Comparison of ENCODE assay signal across 14 cellular contexts in the genomic region with DNA sequence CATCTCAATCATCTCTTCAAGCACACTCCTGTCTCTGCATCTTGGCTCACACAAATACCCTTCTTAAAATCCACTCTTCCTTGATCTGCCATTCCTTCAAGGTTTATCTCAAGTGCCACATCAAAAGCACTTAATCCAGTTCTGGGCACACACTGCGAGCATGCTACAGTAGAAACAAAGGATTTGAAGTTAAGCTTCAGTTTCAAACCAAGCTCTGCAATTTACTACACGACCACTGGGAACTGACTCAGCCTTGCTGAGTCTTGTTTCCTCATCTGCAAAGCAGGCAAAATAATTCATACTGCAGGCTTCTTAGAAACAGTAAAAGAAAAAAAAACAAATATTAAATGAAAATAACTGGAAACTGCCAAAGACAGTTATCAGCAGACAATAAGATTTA. TPM values are rescaled to one million over a fixed set of nuclear protein-coding genes. Genes with fewer than 3 reads are reported as not detected.
A peak's percentile ranks its signal among the peaks of the same experiment; 100 is the strongest.
DNase-seq lines count a peak whose midpoint lies in the region; ATAC-seq and TF ChIP-seq lines count a peak whose summit lies in the region.
"Had no signal": no experiment of that assay in that cellular context is flagged by ENCODE, and none has a peak within 500 bp of the region (broad histone marks: within the 10 kb centered on the region; RNA-seq: fewer than 3 reads in every experiment).

No MANE protein-coding gene starts in this region.

- POLR2A ChIA-PET in activated naive CD8-positive, alpha-beta T cell treated with anti-CD3 and anti-CD28 coated beads, Interleukin-2, amount 10 ng/mL, durations not matched to agents 7 days and 5 days (lab: Charles Lee): no interaction called here
- POLR2A ChIA-PET in PC-3 (lab: Charles Lee; ENCODE audit: unreplicated experiment): no interaction called here

- no TSS peak for BruUV-seq in PC-3 (replicated peaks; lab: Mats Ljungman, UMichigan)

- no peak overlapping the region for H2AFZ ChIP-seq in PC-3 (ENCODE audit: low read length)

- TF ChIP-seq CTCF in PC-3 (conservative IDR thresholded peaks at IDR 0.05; ENCODE audit: low read depth, low read length) (peak; percentile 18; the same call in 1 of the 2 replicates), epithelial cell of proximal tubule (conservative IDR thresholded peaks at IDR 0.05; ENCODE audit: low read depth, low read length) (peak; percentile 33), type B pancreatic cell (conservative IDR thresholded peaks at IDR 0.05) (peak; percentile 17), nephron progenitor cell (IDR thresholded peaks at IDR 0.05) (no peak)

- no peaks in the 10 kb centered on the region for H3K9me2 ChIP-seq in PC-3 (replicated peaks; ENCODE audit: low read length)

- H3K36me3 ChIP-seq in PC-3 (ENCODE audit: low read depth, low read length): peaks cover 22% of the 10 kb centered on the region
- H3K36me3 ChIP-seq: uterus had no signal

- peaks cover 19% of the 10 kb centered on the region for H3K36me3 Mint-ChIP-seq in activated naive CD8-positive, alpha-beta T cell treated with anti-CD3 and anti-CD28 coated beads, Interleukin-2, amount 10 ng/mL, durations not matched to agents 7 days and 5 days
- peaks cover 13% of the 10 kb centered on the region for H3K36me3 Mint-ChIP-seq in activated naive CD8-positive, alpha-beta T cell treated with anti-CD3 and anti-CD28 coated beads for 36 hours
- H3K36me3 Mint-ChIP-seq in type B pancreatic cell: peaks cover 24% of the 10 kb centered on the region
- peaks cover 56% of the 10 kb centered on the region for H3K36me3 Mint-ChIP-seq in nephron progenitor cell (ENCODE audit: low read depth)

- H3K4me3 Mint-ChIP-seq in activated naive CD8-positive, alpha-beta T cell treated with anti-CD3 and anti-CD28 coated beads, Interleukin-2, amount 10 ng/mL, durations not matched to agents 7 days and 5 days: no peak overlapping the region
- H3K4me3 Mint-ChIP-seq in activated naive CD8-positive, alpha-beta T cell treated with anti-CD3 and anti-CD28 coated beads for 36 hours: no peak overlapping the region
- no peak overlapping the region for H3K4me3 Mint-ChIP-seq in type B pancreatic cell
- no peak overlapping the region for H3K4me3 Mint-ChIP-seq in nephron progenitor cell

- CTCF ChIA-PET in PC-3 (lab: Charles Lee): interaction anchor here (0.7 kb wide), 1 partner anchor 187 kb away, joined by 3 read pairs; no protein-coding TSS in a partner anchor

- intact Hi-C loops in PC-3 (cut with micrococcal nuclease): loop anchor here (10.0 kb wide), 1 partner anchor 51 kb away; a partner anchor contains a TSS

- peaks cover 6% of the 10 kb centered on the region for H3F3A ChIP-seq in PC-3 (ENCODE audit: low read length, unreplicated experiment)

- DNase-seq in activated naive CD8-positive, alpha-beta T cell treated with anti-CD3 and anti-CD28 coated beads, Interleukin-2, amount 10 ng/mL, durations not matched to agents 7 days and 5 days: no peak
- no peak for DNase-seq in activated naive CD8-positive, alpha-beta T cell treated with anti-CD3 and anti-CD28 coated beads for 36 hours
- peak; percentile 35 for DNase-seq in PC-3
- no peak for DNase-seq in epithelial cell of proximal tubule (ENCODE audit: low read depth)
- DNase-seq in type B pancreatic cell (ENCODE audit: extremely low spot score, unreplicated experiment): no peak
- DNase-seq in LoVo (ENCODE audit: low spot score): no peak
- DNase-seq in SHP77 (lab: John Stamatoyannopoulos, UW): no peak
- DNase-seq in nephron progenitor cell: no peak
- DNase-seq: effector CD4-positive, alpha-beta T cell; hippocampal formation; Kasumi-1; NCI-H2107; T-helper 9 cell; uterus had no signal

- H3K4me1 Mint-ChIP-seq in activated naive CD8-positive, alpha-beta T cell treated with anti-CD3 and anti-CD28 coated beads, Interleukin-2, amount 10 ng/mL, durations not matched to agents 7 days and 5 days: peaks cover 2% of the 10 kb centered on the region
- peaks cover 2% of the 10 kb centered on the region for H3K4me1 Mint-ChIP-seq in activated naive CD8-positive, alpha-beta T cell treated with anti-CD3 and anti-CD28 coated beads for 36 hours
- no peaks in the 10 kb centered on the region for H3K4me1 Mint-ChIP-seq in type B pancreatic cell (ENCODE audit: unreplicated experiment)
- no peaks in the 10 kb centered on the region for H3K4me1 Mint-ChIP-seq in nephron progenitor cell

- no peaks in the 10 kb centered on the region for H3K9me3 ChIP-seq in PC-3 (ENCODE audit: low read length)
- H3K9me3 ChIP-seq: uterus had no signal

- H3K27ac Mint-ChIP-seq in activated naive CD8-positive, alpha-beta T cell treated with anti-CD3 and anti-CD28 coated beads, Interleukin-2, amount 10 ng/mL, durations not matched to agents 7 days and 5 days: peak overlapping the region; percentile 18
- no peak overlapping the region for H3K27ac Mint-ChIP-seq in activated naive CD8-positive, alpha-beta T cell treated with anti-CD3 and anti-CD28 coated beads for 36 hours
- H3K27ac Mint-ChIP-seq in type B pancreatic cell: peak overlapping the region; percentile 4
- no peak overlapping the region for H3K27ac Mint-ChIP-seq in nephron progenitor cell

- H3K9me3 Mint-ChIP-seq in activated naive CD8-positive, alpha-beta T cell treated with anti-CD3 and anti-CD28 coated beads, Interleukin-2, amount 10 ng/mL, durations not matched to agents 7 days and 5 days: no peaks in the 10 kb centered on the region
- no peaks in the 10 kb centered on the region for H3K9me3 Mint-ChIP-seq in activated naive CD8-positive, alpha-beta T cell treated with anti-CD3 and anti-CD28 coated beads for 36 hours
- H3K9me3 Mint-ChIP-seq in type B pancreatic cell (no peaks in the 10 kb centered on the region), nephron progenitor cell (no peaks in the 10 kb centered on the region)

- no peak for ATAC-seq in activated naive CD8-positive, alpha-beta T cell treated with anti-CD3 and anti-CD28 coated beads, Interleukin-2, amount 10 ng/mL, durations not matched to agents 7 days and 5 days (ENCODE audit: low read depth)
- no peak for ATAC-seq in PC-3

- no peaks in the 10 kb centered on the region for H4K20me1 ChIP-seq in PC-3 (ENCODE audit: low read length)

- H3K4me2 ChIP-seq in PC-3 (ENCODE audit: low read length): no peak overlapping the region

- no peak overlapping the region for H3K27ac ChIP-seq in PC-3 (ENCODE audit: low read length)
- H3K27ac ChIP-seq: uterus had no signal

- 0 out of 2 replicates have a peak, but pooled peaks cover 5% of the 10 kb centered on the region for H3K79me2 ChIP-seq in PC-3 (ENCODE audit: low read length)

- H3K4me3 ChIP-seq in PC-3 (ENCODE audit: low read length) (no peak overlapping the region), epithelial cell of proximal tubule (ENCODE audit: low read depth, low read length) (no peak overlapping the region)
- H3K4me3 ChIP-seq: uterus had no signal

- H3K27me3 ChIP-seq in PC-3 (ENCODE audit: low read length): no peaks in the 10 kb centered on the region
- H3K27me3 ChIP-seq: uterus had no signal

- no peak overlapping the region for H3K9ac ChIP-seq in PC-3 (ENCODE audit: low read length)

- no peaks in the 10 kb centered on the region for H3K27me3 Mint-ChIP-seq in activated naive CD8-positive, alpha-beta T cell treated with anti-CD3 and anti-CD28 coated beads, Interleukin-2, amount 10 ng/mL, durations not matched to agents 7 days and 5 days
- H3K27me3 Mint-ChIP-seq in activated naive CD8-positive, alpha-beta T cell treated with anti-CD3 and anti-CD28 coated beads for 36 hours: no peaks in the 10 kb centered on the region
- H3K27me3 Mint-ChIP-seq in type B pancreatic cell (no peaks in the 10 kb centered on the region), nephron progenitor cell (ENCODE audit: low read depth, poor library complexity) (no peaks in the 10 kb centered on the region)

- H3K4me1 ChIP-seq in PC-3 (ENCODE audit: insufficient read depth, low read length): peaks cover 30% of the 10 kb centered on the region
- H3K4me1 ChIP-seq: uterus had no signal

RNA-seq across cellular contexts. Expression of a gene that starts 50.5 kb away (rescaled TPM):
- 10 to 100 TPM; 14.0 to 15.2 TPM for total RNA-seq in activated naive CD8-positive, alpha-beta T cell treated with anti-CD3 and anti-CD28 coated beads, Interleukin-2, amount 10 ng/mL, durations not matched to agents 7 days and 5 days
- total RNA-seq in activated naive CD8-positive, alpha-beta T cell treated with anti-CD3 and anti-CD28 coated beads for 36 hours: 10 to 100 TPM; 20.9 to 22.4 TPM
- total RNA-seq in PC-3 (2014; rRNA removed) (80.5 and 97.7 TPM in 2 replicates), epithelial cell of proximal tubule (174 and 182 TPM in 2 replicates), type B pancreatic cell (ENCODE audit: low replicate concordance) (29.7 and 36.0 TPM in 2 replicates)

RNA-seq across cellular contexts. Expression of a gene that starts 56.0 kb away (rescaled TPM):
- 10 to 100 TPM; 42.8 to 45.7 TPM for total RNA-seq in activated naive CD8-positive, alpha-beta T cell treated with anti-CD3 and anti-CD28 coated beads, Interleukin-2, amount 10 ng/mL, durations not matched to agents 7 days and 5 days
- 10 to 100 TPM; 30.4 to 32.7 TPM for total RNA-seq in activated naive CD8-positive, alpha-beta T cell treated with anti-CD3 and anti-CD28 coated beads for 36 hours
- total RNA-seq in PC-3 (2014; rRNA removed) (23.7 and 30.8 TPM in 2 replicates), epithelial cell of proximal tubule (37.8 and 57.1 TPM in 2 replicates), type B pancreatic cell (ENCODE audit: low replicate concordance) (44.4 and 49.2 TPM in 2 replicates)

Comparison
In these comparisons a context has a peak if more than half of its experiments do, and no peak if none do; other contexts are left out.
1. H3K27ac Mint-ChIP-seq: peak in activated naive CD8-positive, alpha-beta T cell treated with anti-CD3 and anti-CD28 coated beads, Interleukin-2, amount 10 ng/mL, durations not matched to agents 7 days and 5 days (single experiment) and type B pancreatic cell (single experiment); none in activated naive CD8-positive, alpha-beta T cell treated with anti-CD3 and anti-CD28 coated beads for 36 hours (single experiment) and nephron progenitor cell (single experiment).